ENCODE assay signal across 15 cellular contexts in the genomic region with DNA sequence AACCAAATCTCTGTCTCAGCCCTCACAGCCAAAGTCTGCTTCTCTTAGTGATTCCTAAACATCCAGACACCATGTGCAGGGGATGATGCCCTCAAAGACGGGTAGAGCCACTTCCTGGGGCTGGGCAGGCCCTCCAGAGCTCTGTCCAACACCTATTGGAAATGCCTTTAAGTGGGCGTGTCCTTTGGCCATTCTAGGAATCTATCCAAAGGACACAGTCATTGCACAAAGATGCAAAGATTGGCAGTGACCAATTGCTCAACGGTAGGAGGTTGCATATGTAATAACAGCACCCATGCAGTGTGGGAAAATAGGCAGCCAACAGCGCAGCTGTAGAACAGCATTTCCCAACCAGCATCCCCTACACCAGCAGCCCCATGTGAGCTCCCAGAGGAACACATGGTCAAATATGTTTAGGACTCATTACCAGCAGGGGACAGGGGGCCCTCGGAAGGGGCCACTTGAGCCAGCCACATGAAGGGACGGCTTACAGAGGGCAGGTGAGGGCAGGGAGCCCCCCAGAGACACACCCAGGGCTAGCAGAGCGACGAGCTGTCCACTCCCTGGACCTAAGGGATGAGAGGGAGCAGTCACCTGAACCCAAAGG.
DNase-seq lines count a peak whose midpoint lies in the region; ATAC-seq and TF ChIP-seq lines count a peak whose summit lies in the region.
"Had no signal": no experiment of that assay in that cellular context is flagged by ENCODE, and none has a peak within 500 bp of the region (broad histone marks: within the 10 kb centered on the region; RNA-seq: fewer than 3 reads in every experiment).

No MANE protein-coding gene starts in this region.

- TF ChIP-seq RAD21 in IMR-90 (IDR thresholded peaks at IDR 0.05; ENCODE audit: low read length) = no peak

- no peak overlapping the region for H4K91ac ChIP-seq in IMR-90 (ENCODE audit: insufficient read depth, low read depth, low read length)

- H3K79me1 ChIP-seq in IMR-90 (ENCODE audit: low read depth in 1 of 2, low read length in 2 of 2) = no peaks in the 10 kb centered on the region

- in situ Hi-C loops in Caki2 (cut with HindIII; ENCODE audit: low pct_unique_long_range_greater_than_20kb, low sequenced_read_pairs) = no loop called here
- in situ Hi-C loops in IMR-90 (cut with MboI; ENCODE audit: low sequenced_read_pairs) = no loop called here
- in situ Hi-C loops in astrocyte of the spinal cord (cut with HindIII; ENCODE audit: low sequenced_read_pairs) = no loop called here

- H4K20me1 ChIP-seq in IMR-90 (ENCODE audit: insufficient read depth, low read length) = no peaks in the 10 kb centered on the region

- H3K27ac ChIP-seq in IMR-90 (ENCODE audit: insufficient read depth, low read length) = no peak overlapping the region
- H3K27ac ChIP-seq: colonic mucosa, stomach had no signal

- no peak overlapping the region for H4K8ac ChIP-seq in IMR-90 (ENCODE audit: low read depth in 2 of 2, low read length in 2 of 2)

- DNase-seq in Caki2 (ENCODE audit: low read depth) = peak; percentile 68
- peak; percentile 53 for DNase-seq in IMR-90
- DNase-seq in astrocyte of the spinal cord (ENCODE audit: low read depth, low spot score) = peak; percentile 60
- DNase-seq in kidney tubule cell (ENCODE audit: low spot score) = peak; percentile 91
- no peak for DNase-seq in NCI-H526 treated with DMSO at 0.1 percent for 48 hours (lab: John Stamatoyannopoulos, UW)
- DNase-seq: activated CD4-positive, alpha-beta T cell treated with anti-CD3 and anti-CD28 coated beads, Interleukin-2, amount 10 ng/mL, durations not matched to agents 7 days and 5 days; activated gamma-delta T cell; colonic mucosa; mesenchymal stem cell; MM.1S; NCI-H446; stomach had no signal

- no peaks in the 10 kb centered on the region for H3K36me3 ChIP-seq in IMR-90 (ENCODE audit: control insufficient read depth, insufficient read depth, low read length)
- H3K36me3 ChIP-seq: colonic mucosa, stomach had no signal

- TF ChIP-seq POLR2A in IMR-90 (IDR thresholded peaks at IDR 0.05; ENCODE audit: low read depth, low read length) = no peak

- no peaks in the 10 kb centered on the region for H3K9me3 ChIP-seq in IMR-90 (ENCODE audit: control insufficient read depth, insufficient read depth, low read length)
- H3K9me3 ChIP-seq: colonic mucosa, stomach had no signal

- dilution Hi-C loops in IMR-90 (cut with HindIII; ENCODE audit: low sequenced_read_pairs, unreplicated experiment) = no loop called here

- no peak overlapping the region for H2AK5ac ChIP-seq in IMR-90 (ENCODE audit: low read depth, low read length)

- H3K4me1 ChIP-seq in IMR-90 (ENCODE audit: control insufficient read depth, insufficient read depth, low read length) = no peaks in the 10 kb centered on the region
- H3K4me1 ChIP-seq: colonic mucosa, stomach had no signal

- H3K4me3 ChIP-seq in IMR-90 (ENCODE audit: insufficient read depth, low read depth, low read length) = no peak overlapping the region
- no peak overlapping the region for H3K4me3 ChIP-seq in astrocyte of the spinal cord (ENCODE audit: low read depth, low read length)
- H3K4me3 ChIP-seq: colonic mucosa, stomach had no signal

- H3K27me3 ChIP-seq in IMR-90 (ENCODE audit: control insufficient read depth, insufficient read depth, low read length) = no peaks in the 10 kb centered on the region
- H3K27me3 ChIP-seq: colonic mucosa had no signal

- BruUV-seq in IMR-90 (replicated peaks; lab: Mats Ljungman, UMichigan) = no TSS peak

- no peak overlapping the region for H3K4ac ChIP-seq in IMR-90 (ENCODE audit: low read depth, low read length)

- no peak overlapping the region for H4K5ac ChIP-seq in IMR-90 (ENCODE audit: low read depth, low read length)

- POLR2A ChIA-PET in IMR-90 (lab: Charles Lee; ENCODE audit: unreplicated experiment) = no interaction called here

- H2BK5ac ChIP-seq in IMR-90 (ENCODE audit: low read depth, low read length, poor library complexity, severe bottlenecking) = no peak overlapping the region

- TF ChIP-seq CTCF in IMR-90 (conservative IDR thresholded peaks at IDR 0.05; ENCODE audit: low read depth, low read length) (no peak), astrocyte of the spinal cord (IDR thresholded peaks at IDR 0.05; ENCODE audit: low read depth, low read length) (no peak)

- no peak overlapping the region for H2BK20ac ChIP-seq in IMR-90 (ENCODE audit: low read depth, low read length)

- H2BK15ac ChIP-seq in IMR-90 (ENCODE audit: low read depth, low read length) = no peak overlapping the region

- H3K9ac ChIP-seq in IMR-90 (ENCODE audit: low read depth, low read length) = no peak overlapping the region

- peak; percentile 21; the same call in 1 of the 2 replicates for ATAC-seq in IMR-90 (ENCODE audit: low read depth)
- no peak for ATAC-seq in HG02885 (IDR thresholded peaks at IDR 0.05; ENCODE audit: poor library complexity, unreplicated experiment)
- ATAC-seq in HG03196 (IDR thresholded peaks at IDR 0.05; ENCODE audit: unreplicated experiment) = no peak
- ATAC-seq in GM19351 (IDR thresholded peaks at IDR 0.05; ENCODE audit: unreplicated experiment) = no peak

- no peak overlapping the region for H3K18ac ChIP-seq in IMR-90 (ENCODE audit: low read depth, low read length)

- CTCF ChIA-PET in IMR-90 (lab: Yijun Ruan, JAX) = no interaction called here

- no peak overlapping the region for H3K14ac ChIP-seq in IMR-90 (replicated peaks; ENCODE audit: low read depth, low read length)

- no peak overlapping the region for H2AK9ac ChIP-seq in IMR-90 (replicated peaks; ENCODE audit: low read depth, low read length, poor library complexity)

- intact Hi-C loops in IMR-90 (cut with micrococcal nuclease) = no loop called here

- H3K23ac ChIP-seq in IMR-90 (ENCODE audit: low read depth, low read length) = no peak overlapping the region

- no peak overlapping the region for H2AFZ ChIP-seq in IMR-90 (replicated peaks; ENCODE audit: low read length, poor library complexity)

- H3K4me2 ChIP-seq in IMR-90 (ENCODE audit: low read depth, low read length) = no peak overlapping the region

- H3K56ac ChIP-seq in IMR-90 (ENCODE audit: extremely low read depth, insufficient read depth, low read length) = no peak overlapping the region

- H3K9me1 ChIP-seq in IMR-90 (ENCODE audit: insufficient read depth, low read length) = no peaks in the 10 kb centered on the region

- 55% methylated on average over 4 of the region's 8 CpGs; no CpG with 5 or more reads in 1 of the 2 experiments for WGBS in IMR-90 (ENCODE audit: extremely low coverage in 2 of 2, insufficient read length in 1 of 2), 2 experiments

- H2BK120ac ChIP-seq in IMR-90 (ENCODE audit: low read depth, low read length) = no peak overlapping the region

TF ChIP-seq in IMR-90, 13 proteins besides CTCF, POLR2A, EP300 and RAD21:
- no peak for TF ChIP-seq RCOR1 (IDR thresholded peaks at IDR 0.05; ENCODE audit: insufficient replicate concordance, low read length)
- no peak for TF ChIP-seq CHD1 (IDR thresholded peaks at IDR 0.05; ENCODE audit: low read depth, low read length)
- TF ChIP-seq SMC3 (IDR thresholded peaks at IDR 0.05; ENCODE audit: low read depth, low read length) = no peak
- no peak for TF ChIP-seq MAZ (IDR thresholded peaks at IDR 0.05; ENCODE audit: borderline replicate concordance, low read depth, low read length)
- TF ChIP-seq CEBPB (IDR thresholded peaks at IDR 0.05; ENCODE audit: low read depth, low read length) = peak; percentile 55
- no peak for TF ChIP-seq RFX5 (IDR thresholded peaks at IDR 0.05; ENCODE audit: low read depth, low read length)
- no peak for TF ChIP-seq BHLHE40 (IDR thresholded peaks at IDR 0.05; ENCODE audit: low read depth, low read length)
- TF ChIP-seq MXI1 (IDR thresholded peaks at IDR 0.05; ENCODE audit: borderline replicate concordance, low read depth, low read length) = no peak
